16 cellular contexts compared by ENCODE assay signal in genomic region chr17:81428521-81428920, GRCh38. TPM values are rescaled to one million over a fixed set of nuclear protein-coding genes. Genes with fewer than 3 reads are reported as not detected.
A peak's percentile ranks its signal among the peaks of the same experiment; 100 is the strongest.
DNase-seq lines count a peak whose midpoint lies in the region; ATAC-seq and TF ChIP-seq lines count a peak whose summit lies in the region.
"Had no signal": no experiment of that assay in that cellular context is flagged by ENCODE, and none has a peak within 500 bp of the region (broad histone marks: within the 10 kb centered on the region; RNA-seq: fewer than 3 reads in every experiment).

No MANE protein-coding gene starts in this region.

- peak overlapping the region; percentile 69 for H3K4me3 ChIP-seq in Jurkat, Clone E6-1 (ENCODE audit: low read length)
- H3K4me3 ChIP-seq in SK-N-SH (ENCODE audit: low read depth in 2 of 2, low read length in 1 of 2) (no peak overlapping the region), tibial artery (peak overlapping the region in 1 of 2 donors; percentile 35)
- H3K4me3 ChIP-seq: right atrium auricular region had no signal

- no peak for TF ChIP-seq EP300 in SK-N-SH (IDR thresholded peaks at IDR 0.05; ENCODE audit: borderline replicate concordance in 1 of 2, low read depth in 1 of 2, low read length in 1 of 2)

- no peaks in the 10 kb centered on the region for H3K9me2 ChIP-seq in SK-N-SH

- TF ChIP-seq RAD21 in SK-N-SH (IDR thresholded peaks at IDR 0.05; ENCODE audit: low read length) = no peak

- intact Hi-C loops in tibial artery (cut with DNase I; ENCODE audit: low total_unique reads) = no loop called here

- H3K27me3 ChIP-seq in SK-N-SH (ENCODE audit: insufficient read depth) (no peaks in the 10 kb centered on the region), tibial artery (no peaks in the 10 kb centered on the region)
- H3K27me3 ChIP-seq: right atrium auricular region had no signal

- no peak overlapping the region for H2AFZ ChIP-seq in SK-N-SH (ENCODE audit: low read depth)

- H3K9me3 ChIP-seq in SK-N-SH (no peaks in the 10 kb centered on the region), tibial artery (no peaks in the 10 kb centered on the region)
- H3K9me3 ChIP-seq: right atrium auricular region had no signal

- peaks cover 4% of the 10 kb centered on the region for H3F3A ChIP-seq in SK-N-SH (replicated peaks; ENCODE audit: insufficient read depth)

- H3K4me1 ChIP-seq in SK-N-SH (ENCODE audit: control insufficient read depth in 1 of 2, insufficient read depth in 2 of 2, low read depth in 1 of 2, low read length in 1 of 2) (peaks cover 26 to 50% of the 10 kb centered on the region in 2 experiments; a peak in 3 of 4 replicates), tibial artery (peaks cover 13 to 63% (median 57%) of the 10 kb centered on the region in 4 donors)

- H4K20me1 ChIP-seq in SK-N-SH (ENCODE audit: insufficient read depth) = peaks cover 35% of the 10 kb centered on the region

- ATAC-seq in GM19452 (IDR thresholded peaks at IDR 0.05; ENCODE audit: unreplicated experiment) (no peak), HG02798 (IDR thresholded peaks at IDR 0.05; ENCODE audit: poor library complexity, unreplicated experiment) (no peak)

- no peaks in the 10 kb centered on the region; the same call in 1 of the 2 replicates for H3K79me2 ChIP-seq in SK-N-SH (ENCODE audit: insufficient read depth)

- WGBS in SK-N-SH (ENCODE audit: low lambda C conversion rate) = 20% methylated on average over 2 of the region's 12 CpGs

- POLR2A ChIA-PET in SK-N-SH (lab: Yijun Ruan, JAX) = interaction anchor here (1.0 to 4.9 kb wide), 5 partner anchors 9 to 37 kb away, joined by 3 to 28 read pairs (median 8); no protein-coding TSS in a partner anchor

- CTCF ChIA-PET in SK-N-SH (lab: Yijun Ruan, JAX) = interaction anchor here (1.0 to 7.2 kb wide), 14 partner anchors 10 to 172 kb away, joined by 3 to 104 read pairs (median 30); partner anchors contain the start of gene BAHCC1

- H3K27ac ChIP-seq in SK-N-SH (ENCODE audit: low read depth in 2 of 2, low read length in 1 of 2) (peak overlapping the region in 1 of 2 experiments; percentile 29; a peak in 2 of 4 replicates), tibial artery (peak overlapping the region; percentile 37 to 70)

- peak; percentile 94 for DNase-seq in Jurkat, Clone E6-1 (ENCODE audit: low read depth, low spot score)
- DNase-seq in SK-N-SH (no peak), globus pallidus (ENCODE audit: low spot score) (peak; percentile 35), tibial artery (no peak), HuH-7.5 (ENCODE audit: low spot score) (no peak)
- DNase-seq: activated CD4-positive, CD25-positive, alpha-beta regulatory T cell; activated naive CD8-positive, alpha-beta T cell treated with anti-CD3 and anti-CD28 coated beads for 36 hours; erythroblast; glutamatergic neuron; left ventricle myocardium superior; NCI-H1930; NCI-H510A treated with DMSO at 0.1 percent for 48 hours; Right ventricle myocardium superior had no signal

- H3K36me3 ChIP-seq in SK-N-SH (replicated peaks in 1 of 2; ENCODE audit: control insufficient read depth in 1 of 2, insufficient read depth in 2 of 2, low read length in 1 of 2) (no peaks in the 10 kb centered on the region), tibial artery (no peaks in the 10 kb centered on the region)
- H3K36me3 ChIP-seq: right atrium auricular region had no signal

- peak overlapping the region; percentile 71; the same call in 1 of the 2 replicates for H3K4me2 ChIP-seq in SK-N-SH

- H3K9ac ChIP-seq in SK-N-SH = no peak overlapping the region

- TF ChIP-seq CTCF in SK-N-SH (IDR thresholded peaks at IDR 0.05) = no peak
- TF ChIP-seq CTCF in tibial artery (IDR thresholded peaks at IDR 0.05) = no peak

TF ChIP-seq in SK-N-SH, 30 proteins besides CTCF, POLR2A, EP300 and RAD21 (continues in another document):
- TF ChIP-seq TEAD4 (IDR thresholded peaks at IDR 0.05; ENCODE audit: borderline replicate concordance, insufficient read depth) (no peak), USF2 (IDR thresholded peaks at IDR 0.05; ENCODE audit: borderline replicate concordance, low read depth, low read length) (no peak), RFX5 (IDR thresholded peaks at IDR 0.05; ENCODE audit: low read length) (no peak), NFIC (IDR thresholded peaks at IDR 0.05; ENCODE audit: borderline replicate concordance) (no peak), FOSL2 (IDR thresholded peaks at IDR 0.05; ENCODE audit: borderline replicate concordance, low read depth) (no peak), YY1 (IDR thresholded peaks at IDR 0.05; ENCODE audit: low read depth) (no peak), RXRA (IDR thresholded peaks at IDR 0.05; ENCODE audit: borderline replicate concordance, low read depth) (no peak), ZBTB33 (IDR thresholded peaks at IDR 0.05; ENCODE audit: borderline replicate concordance, low read depth) (no peak), FOXJ3 (CRISPR knock-in tag; IDR thresholded peaks at IDR 0.05) (no peak), CHD2 (IDR thresholded peaks at IDR 0.05; ENCODE audit: low read length, partially characterized antibody) (no peak), SMC3 (IDR thresholded peaks at IDR 0.05; ENCODE audit: low read depth, low read length) (no peak), FOXM1 (IDR thresholded peaks at IDR 0.05; ENCODE audit: low read depth) (no peak)
- TF ChIP-seq, protein P1, sequence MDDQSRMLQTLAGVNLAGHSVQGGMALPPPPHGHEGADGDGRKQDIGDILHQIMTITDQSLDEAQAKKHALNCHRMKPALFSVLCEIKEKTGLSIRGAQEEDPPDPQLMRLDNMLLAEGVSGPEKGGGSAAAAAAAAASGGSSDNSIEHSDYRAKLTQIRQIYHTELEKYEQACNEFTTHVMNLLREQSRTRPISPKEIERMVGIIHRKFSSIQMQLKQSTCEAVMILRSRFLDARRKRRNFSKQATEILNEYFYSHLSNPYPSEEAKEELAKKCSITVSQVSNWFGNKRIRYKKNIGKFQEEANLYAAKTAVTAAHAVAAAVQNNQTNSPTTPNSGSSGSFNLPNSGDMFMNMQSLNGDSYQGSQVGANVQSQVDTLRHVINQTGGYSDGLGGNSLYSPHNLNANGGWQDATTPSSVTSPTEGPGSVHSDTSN (IDR thresholded peaks at IDR 0.05) = no peak
- TF ChIP-seq, protein P2, sequence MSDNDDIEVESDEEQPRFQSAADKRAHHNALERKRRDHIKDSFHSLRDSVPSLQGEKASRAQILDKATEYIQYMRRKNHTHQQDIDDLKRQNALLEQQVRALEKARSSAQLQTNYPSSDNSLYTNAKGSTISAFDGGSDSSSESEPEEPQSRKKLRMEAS (IDR thresholded peaks at IDR 0.05; ENCODE audit: low read depth) = no peak
- TF ChIP-seq, protein P3, sequence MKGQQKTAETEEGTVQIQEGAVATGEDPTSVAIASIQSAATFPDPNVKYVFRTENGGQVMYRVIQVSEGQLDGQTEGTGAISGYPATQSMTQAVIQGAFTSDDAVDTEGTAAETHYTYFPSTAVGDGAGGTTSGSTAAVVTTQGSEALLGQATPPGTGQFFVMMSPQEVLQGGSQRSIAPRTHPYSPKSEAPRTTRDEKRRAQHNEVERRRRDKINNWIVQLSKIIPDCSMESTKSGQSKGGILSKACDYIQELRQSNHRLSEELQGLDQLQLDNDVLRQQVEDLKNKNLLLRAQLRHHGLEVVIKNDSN (IDR thresholded peaks at IDR 0.05; ENCODE audit: borderline replicate concordance, low read depth) = no peak

RNA-seq across cellular contexts. Expression of gene BAHCC1, which starts 33.3 kb away (rescaled TPM):
- 8.7 TPM for polyA plus RNA-seq in Jurkat, Clone E6-1 (2012; ENCODE audit: insufficient read depth, insufficient read length)
- 3.6 and 6.4 TPM in 2 replicates for polyA plus RNA-seq in SK-N-SH (2012; rRNA removed)
- 1.4 and 4.3 TPM in 2 replicates for polyA plus RNA-seq in SK-N-SH (2012; cell fraction: cytosol; rRNA removed)
- 27.3 and 28.3 TPM in 2 replicates for polyA plus RNA-seq in SK-N-SH (2012; cell fraction: nucleus; rRNA removed)

Comparison
In these comparisons a context has a peak if more than half of its experiments do, and no peak if none do; other contexts are left out.
1. DNase-seq: peak in Jurkat, Clone E6-1 (single experiment) and globus pallidus (single experiment); none in SK-N-SH (single experiment), tibial artery (0 of 2) and HuH-7.5 (single experiment).